In the genomic region with DNA sequence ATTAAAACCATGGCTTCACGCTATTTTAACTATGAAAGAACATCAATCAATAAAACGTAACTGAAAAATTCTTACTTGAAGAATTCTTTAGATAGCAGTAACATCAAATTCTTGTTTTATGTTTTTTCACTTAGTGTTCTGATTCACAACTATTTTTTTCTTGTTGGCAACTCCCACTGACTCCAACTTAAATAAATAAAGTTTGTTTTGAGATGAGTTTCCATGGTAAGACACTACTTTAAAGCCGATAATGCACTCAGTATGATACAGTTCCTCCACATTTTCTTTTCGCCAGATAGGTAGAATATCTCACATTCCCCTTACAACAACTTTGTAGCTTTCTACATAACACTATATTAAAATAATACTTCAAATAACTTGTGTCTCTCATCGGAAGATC, we compare ENCODE assay signal across 21 cellular contexts. TPM values are rescaled to one million over a fixed set of nuclear protein-coding genes. Genes with fewer than 3 reads are reported as not detected.
"Had no signal": no experiment of that assay in that cellular context is flagged by ENCODE, and none has a peak within 500 bp of the region (broad histone marks: within the 10 kb centered on the region; RNA-seq: fewer than 3 reads in every experiment).

No MANE protein-coding gene starts in this region.

- H3K36me3 ChIP-seq: esophagus muscularis mucosa, neutrophil, SJSA1, thyroid gland had no signal

- ATAC-seq: activated CD8-positive, alpha-beta T cell treated with anti-CD3 and anti-CD28 coated beads, Interleukin-2, amount 10 ng/mL, durations not matched to agents 7 days and 5 days; activated naive CD8-positive, alpha-beta T cell treated with anti-CD3 and anti-CD28 coated beads, Interleukin-2, amount 50 U/mL, for 24 hours; naive thymus-derived CD8-positive, alpha-beta T cell had no signal

- H3K27me3 ChIP-seq: esophagus muscularis mucosa, neutrophil, SJSA1, thyroid gland had no signal

- H3K9me3 ChIP-seq: esophagus muscularis mucosa, neutrophil, SJSA1, thyroid gland had no signal

- H3K4me3 ChIP-seq: esophagus muscularis mucosa, SJSA1, thyroid gland had no signal

- H3K27ac ChIP-seq: esophagus muscularis mucosa, neutrophil, SJSA1, thyroid gland had no signal

- DNase-seq: activated B cell treated with CpG ODN at 0.5 μM for 24 hours; activated CD4-positive, alpha-beta T cell treated with anti-CD3 and anti-CD28 coated beads, Interleukin-2, amount 10 ng/mL, durations not matched to agents 24 days and 14 days; activated CD8-positive, alpha-beta T cell treated with anti-CD3 and anti-CD28 coated beads, Interleukin-2, amount 10 ng/mL, durations not matched to agents 7 days and 5 days; activated naive CD4-positive, alpha-beta T cell treated with anti-CD3 and anti-CD28 coated beads, Interleukin-2, amount 10 ng/mL, durations not matched to agents 7 days and 5 days; activated naive CD8-positive, alpha-beta T cell treated with anti-CD3 and anti-CD28 coated beads, Interleukin-2, amount 50 U/mL, for 24 hours; activated T-cell treated with anti-CD3 and anti-CD28 coated beads, Interleukin-2, amount 50 U/mL, for 24 hours; dermis blood vessel endothelial cell; effector memory CD4-positive, alpha-beta T cell; foreskin melanocyte; glutamatergic neuron; mesendoderm; naive thymus-derived CD8-positive, alpha-beta T cell; stimulated activated CD4-positive, alpha-beta T cell treated with anti-CD3 and anti-CD28 coated beads, Interleukin-12 subunit alpha, Interleukin-12 subunit beta, amount 100 ng/mL, for 4 hours; stimulated activated CD4-positive, alpha-beta T cell treated with anti-CD3 and anti-CD28 coated beads, Interleukin-1b, Interleukin-23, amount 100 ng/mL, for 48 hours; stimulated activated CD8-positive, alpha-beta memory T cell treated with anti-CD3 and anti-CD28 coated beads, Interleukin-4, amount 100 ng/mL, for 48 hours; stimulated activated naive CD4-positive, alpha-beta T cell; thyroid gland had no signal

RNA-seq across cellular contexts. Expression of a gene that starts 33.2 kb away (rescaled TPM):
- total RNA-seq: activated CD4-positive, alpha-beta T cell treated with anti-CD3 and anti-CD28 coated beads, Interleukin-2, amount 10 ng/mL, durations not matched to agents 24 days and 14 days; activated CD8-positive, alpha-beta T cell treated with anti-CD3 and anti-CD28 coated beads, Interleukin-2, amount 10 ng/mL, durations not matched to agents 7 days and 5 days; naive thymus-derived CD8-positive, alpha-beta T cell; T-helper 2 cell treated with Interferon-gamma antibody and Interleukin-4, amounts not matched to agents 100 ng/mL and 5 ng/mL, for 36 hours had no signal
